In the genomic region with DNA sequence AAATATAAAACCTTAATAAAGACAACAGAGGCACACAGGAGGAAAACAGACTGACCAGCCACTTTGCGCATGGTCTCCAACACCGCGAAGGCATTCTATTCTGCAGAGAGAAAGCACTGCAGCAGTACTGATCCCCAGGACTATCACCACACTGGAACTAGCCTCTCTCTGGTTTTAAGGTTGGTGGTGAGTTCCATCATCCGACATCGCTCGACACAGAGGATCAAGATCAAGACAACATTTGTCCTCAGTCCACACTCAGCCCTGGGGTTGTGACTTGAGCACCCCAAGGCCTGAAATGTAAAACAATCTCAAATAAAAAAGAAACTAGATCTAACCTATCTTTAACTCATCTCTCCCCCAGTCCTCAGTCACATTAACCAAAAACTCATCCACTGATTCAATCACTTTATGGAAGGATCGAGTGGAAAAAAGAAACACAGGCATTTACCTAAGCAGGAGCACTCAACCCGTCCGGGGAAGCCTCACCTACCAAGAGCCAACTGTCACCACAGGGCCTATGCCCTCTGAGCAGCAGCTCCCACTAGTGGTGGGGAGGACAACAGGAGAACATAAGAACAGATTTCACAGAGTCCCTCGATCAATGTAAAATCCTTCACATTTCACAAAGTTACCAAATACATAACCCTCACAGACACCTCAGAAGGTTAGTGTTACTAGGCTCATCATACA, we compare ENCODE assay signal across 11 cellular contexts. TPM values are rescaled to one million over a fixed set of nuclear protein-coding genes. Genes with fewer than 3 reads are reported as not detected.
DNase-seq lines count a peak whose midpoint lies in the region; ATAC-seq and TF ChIP-seq lines count a peak whose summit lies in the region.
"Had no signal": no experiment of that assay in that cellular context is flagged by ENCODE, and none has a peak within 500 bp of the region (broad histone marks: within the 10 kb centered on the region; RNA-seq: fewer than 3 reads in every experiment).

No MANE protein-coding gene starts in this region.

- no peak overlapping the region for H2AFZ ChIP-seq in HCT116 (ENCODE audit: low read depth, low read length, poor library complexity, severe bottlenecking)

- RAD21 ChIA-PET in HCT116 (lab: Charles Lee; ENCODE audit: low non-redundant PET in 1 of 2, low total read pairs in 2 of 2, uncharacterized antibody in 2 of 2, unreplicated experiment in 2 of 2) = no interaction called here

- DNase-seq in DMS 273 (lab: John Stamatoyannopoulos, UW; ENCODE audit: unreplicated experiment) (peak; percentile 25), DMS 273 treated with DMSO at 0.1 percent for 48 hours (lab: John Stamatoyannopoulos, UW) (no peak), HCT116 (ENCODE audit: low read depth, low spot score) (no peak), SHP77 treated with DMSO at 0.1 percent for 48 hours (lab: John Stamatoyannopoulos, UW) (peak; percentile 19), kidney tubule cell (ENCODE audit: low spot score) (peak; percentile 13), body of pancreas (no peak), inferior parietal cortex (ENCODE audit: extremely low spot score) (no peak), RPMI8226 (no peak)
- DNase-seq: activated naive CD4-positive, alpha-beta T cell treated with anti-CD3 and anti-CD28 coated beads, Interleukin-2, amount 50 U/mL, for 16 hours; NCI-H1417 had no signal

- peak overlapping the region; percentile 24; the same call in 1 of the 2 replicates for H3K4me2 ChIP-seq in HCT116 (ENCODE audit: low read length)

- intact Hi-C loops in HCT116 (cut with micrococcal nuclease) = no loop called here
- intact Hi-C loops in body of pancreas (cut with DNase I) = no loop called here

- H3K4me1 ChIP-seq in HCT116 (ENCODE audit: control insufficient read depth in 1 of 2, insufficient read depth in 2 of 2, low read length in 2 of 2) = no peaks in the 10 kb centered on the region
- H3K4me1 ChIP-seq in body of pancreas = peaks cover 17% of the 10 kb centered on the region

- POLR2A ChIA-PET in HCT116 (lab: Charles Lee) = no interaction called here

- CTCF ChIA-PET in HCT116 (lab: Charles Lee) = no interaction called here

- TF ChIP-seq CTCF in HCT116 (IDR thresholded peaks at IDR 0.05 in 2 of 3, conservative IDR thresholded peaks at IDR 0.05 in 1 of 3; ENCODE audit: borderline replicate concordance in 1 of 3, insufficient read depth in 1 of 3, low read depth in 2 of 3, low read length in 2 of 3) (peak in 2 of 3 experiments; percentile 28 to 34; a peak in 3 of 6 replicates), body of pancreas (IDR thresholded peaks at IDR 0.05) (no peak)

- no peaks in the 10 kb centered on the region for H3K79me2 ChIP-seq in HCT116 (ENCODE audit: insufficient read depth, low read length)

- H3K9me3 ChIP-seq in HCT116 (ENCODE audit: control insufficient read depth in 1 of 2, insufficient read depth in 1 of 2, low read depth in 1 of 2, low read length in 2 of 2) (peaks cover 3 to 31% of the 10 kb centered on the region in 2 experiments; a peak in 2 of 4 replicates), body of pancreas (no peaks in the 10 kb centered on the region)

- H3K27me3 ChIP-seq in HCT116 (ENCODE audit: insufficient read depth, low read length) (no peaks in the 10 kb centered on the region), body of pancreas (no peaks in the 10 kb centered on the region)

- TF ChIP-seq POLR2A in HCT116 (IDR thresholded peaks at IDR 0.05; ENCODE audit: borderline replicate concordance, extremely low read depth, insufficient read depth, insufficient read length) (no peak), body of pancreas (IDR thresholded peaks at IDR 0.05) (no peak)

- no peak for ATAC-seq in HCT116
- no peak for ATAC-seq in body of pancreas
- ATAC-seq: esophagus mucosa had no signal

- no peaks in the 10 kb centered on the region for H3K9me2 ChIP-seq in HCT116 (ENCODE audit: insufficient read depth)

- H3K9ac ChIP-seq in HCT116 (ENCODE audit: low read length) = no peak overlapping the region

- WGBS in body of pancreas, 2 donors = 95 to 97% methylated on average over 10 of the region's 10 CpGs

- no peaks in the 10 kb centered on the region for H4K20me1 ChIP-seq in HCT116 (ENCODE audit: insufficient read depth)

- BruUV-seq in HCT116 (replicated peaks; lab: Mats Ljungman, UMichigan) = no TSS peak

- TF ChIP-seq RAD21 in HCT116 (IDR thresholded peaks at IDR 0.05; ENCODE audit: low read depth) = no peak

- H3K4me3 ChIP-seq in HCT116 (replicated peaks in 1 of 2; ENCODE audit: low read depth in 1 of 2, low read length in 2 of 2) (peak overlapping the region; percentile 1 to 11; a peak in 2 of 4 replicates), body of pancreas (no peak overlapping the region)

- no peaks in the 10 kb centered on the region for H3K36me3 ChIP-seq in HCT116 (ENCODE audit: control insufficient read depth in 1 of 2, insufficient read depth in 2 of 2, low read length in 2 of 2)
- H3K36me3 ChIP-seq in body of pancreas (replicated peaks in 1 of 2; ENCODE audit: insufficient read depth in 1 of 2, low read depth in 2 of 2) = no peaks in the 10 kb centered on the region

- H3K27ac ChIP-seq in HCT116 (ENCODE audit: low read depth, low read length) = no peak overlapping the region
- H3K27ac ChIP-seq in body of pancreas = no peak overlapping the region

TF ChIP-seq in HCT116, 20 proteins besides CTCF, POLR2A, EP300 and RAD21:
- TF ChIP-seq, protein P1, sequence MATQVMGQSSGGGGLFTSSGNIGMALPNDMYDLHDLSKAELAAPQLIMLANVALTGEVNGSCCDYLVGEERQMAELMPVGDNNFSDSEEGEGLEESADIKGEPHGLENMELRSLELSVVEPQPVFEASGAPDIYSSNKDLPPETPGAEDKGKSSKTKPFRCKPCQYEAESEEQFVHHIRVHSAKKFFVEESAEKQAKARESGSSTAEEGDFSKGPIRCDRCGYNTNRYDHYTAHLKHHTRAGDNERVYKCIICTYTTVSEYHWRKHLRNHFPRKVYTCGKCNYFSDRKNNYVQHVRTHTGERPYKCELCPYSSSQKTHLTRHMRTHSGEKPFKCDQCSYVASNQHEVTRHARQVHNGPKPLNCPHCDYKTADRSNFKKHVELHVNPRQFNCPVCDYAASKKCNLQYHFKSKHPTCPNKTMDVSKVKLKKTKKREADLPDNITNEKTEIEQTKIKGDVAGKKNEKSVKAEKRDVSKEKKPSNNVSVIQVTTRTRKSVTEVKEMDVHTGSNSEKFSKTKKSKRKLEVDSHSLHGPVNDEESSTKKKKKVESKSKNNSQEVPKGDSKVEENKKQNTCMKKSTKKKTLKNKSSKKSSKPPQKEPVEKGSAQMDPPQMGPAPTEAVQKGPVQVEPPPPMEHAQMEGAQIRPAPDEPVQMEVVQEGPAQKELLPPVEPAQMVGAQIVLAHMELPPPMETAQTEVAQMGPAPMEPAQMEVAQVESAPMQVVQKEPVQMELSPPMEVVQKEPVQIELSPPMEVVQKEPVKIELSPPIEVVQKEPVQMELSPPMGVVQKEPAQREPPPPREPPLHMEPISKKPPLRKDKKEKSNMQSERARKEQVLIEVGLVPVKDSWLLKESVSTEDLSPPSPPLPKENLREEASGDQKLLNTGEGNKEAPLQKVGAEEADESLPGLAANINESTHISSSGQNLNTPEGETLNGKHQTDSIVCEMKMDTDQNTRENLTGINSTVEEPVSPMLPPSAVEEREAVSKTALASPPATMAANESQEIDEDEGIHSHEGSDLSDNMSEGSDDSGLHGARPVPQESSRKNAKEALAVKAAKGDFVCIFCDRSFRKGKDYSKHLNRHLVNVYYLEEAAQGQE (IDR thresholded peaks at IDR 0.05; ENCODE audit: low read depth) = no peak
- no peak for TF ChIP-seq FOSL1 (IDR thresholded peaks at IDR 0.05; ENCODE audit: low read depth)
- TF ChIP-seq ZBTB33 (IDR thresholded peaks at IDR 0.05; ENCODE audit: extremely low read depth, insufficient replicate concordance, low read length) = no peak
- TF ChIP-seq SIN3A (IDR thresholded peaks at IDR 0.05; ENCODE audit: low read depth) = no peak
- TF ChIP-seq ZFX (IDR thresholded peaks at IDR 0.05) = peak; percentile 38; the same call in 1 of the 2 replicates
- no peak for TF ChIP-seq YY1 (IDR thresholded peaks at IDR 0.05; ENCODE audit: extremely low read depth, insufficient replicate concordance, low read depth, low read length)

RNA-seq across cellular contexts. Expression of gene STXBP6, which starts 17.7 kb away (rescaled TPM):
- total RNA-seq in HCT116 (2021; ENCODE audit: unreplicated experiment) (0.27 TPM), body of pancreas (10 to 100 TPM; 20.1 to 28.3 TPM)
- polyA plus RNA-seq in HCT116 (2012) = 0.16 TPM in 2 replicates

Comparison
In these comparisons a context has a peak if more than half of its experiments do, and no peak if none do; other contexts are left out.
1. DNase-seq: peak in DMS 273 (single experiment), SHP77 treated with DMSO at 0.1 percent for 48 hours (single experiment) and kidney tubule cell (single experiment); none in DMS 273 treated with DMSO at 0.1 percent for 48 hours (single experiment), HCT116 (single experiment), body of pancreas (0 of 4), inferior parietal cortex (single experiment) and RPMI8226 (single experiment).
2. H3K4me3 ChIP-seq: peak in HCT116 (2 of 2); none in body of pancreas (0 of 2).
3. CTCF ChIP-seq: peak in HCT116 (2 of 3); none in body of pancreas (0 of 7).
4. RNA of gene STXBP6, which starts 17.7 kb away (total RNA-seq): 20.1 to 28.3 TPM in body of pancreas; 0.27 TPM in HCT116 (single experiment); every median in the first group is over 10 times any median in the second.